8 cellular contexts compared by ENCODE assay signal in genomic region chrX:54808605-54809483, GRCh38. TPM values are rescaled to one million over a fixed set of nuclear protein-coding genes. Genes with fewer than 3 reads are reported as not detected.
A peak's percentile ranks its signal among the peaks of the same experiment; 100 is the strongest.
DNase-seq lines count a peak whose midpoint lies in the region; ATAC-seq and TF ChIP-seq lines count a peak whose summit lies in the region.

No MANE protein-coding gene starts in this region.

- H3K27ac ChIP-seq in GM23338 (ENCODE audit: low read depth) (peak overlapping the region; percentile 97), fibroblast of lung (ENCODE audit: insufficient read depth, low read length) (peak overlapping the region; percentile 47)

- peak; percentile 92 for DNase-seq in DMS79 (lab: John Stamatoyannopoulos, UW)
- DNase-seq in GM23338 (ENCODE audit: low spot score) = peak; percentile 93
- DNase-seq in Kasumi-1 (lab: John Stamatoyannopoulos, UW) = peak; percentile 87 to 88
- peak; percentile 92 for DNase-seq in RKO (ENCODE audit: low spot score)
- peak; percentile 91 to 97 for DNase-seq in fibroblast of lung (ENCODE audit: low read depth in 2 of 2)
- DNase-seq in naive B cell = peak; percentile 82
- DNase-seq in stimulated activated effector memory CD8-positive, alpha-beta T cell treated with anti-CD3 and anti-CD28 coated beads, Interleukin-12 subunit alpha, Interleukin-12 subunit beta, amount 100 ng/mL, for 72 hours (ENCODE audit: low spot score in 2 of 2) = peak; percentile 69 to 91

- no peaks in the 10 kb centered on the region for H4K20me1 ChIP-seq in GM23338 (replicated peaks; ENCODE audit: insufficient read depth)
- no peaks in the 10 kb centered on the region for H4K20me1 ChIP-seq in fibroblast of lung (ENCODE audit: control insufficient read depth, extremely low read depth, insufficient read depth, low read length)

- H3K36me3 Mint-ChIP-seq in GM23338 (ENCODE audit: low read depth) = peaks cover 45% of the 10 kb centered on the region
- H3K36me3 Mint-ChIP-seq in activated T-helper 17 cell treated with anti-CD3 and anti-CD28 coated beads, Interleukin-2, amount 50 U/mL, for 72 hours (ENCODE audit: low read depth) = peaks cover 45% of the 10 kb centered on the region
- peaks cover 9 to 14% of the 10 kb centered on the region in 2 donors for H3K36me3 Mint-ChIP-seq in naive B cell
- H3K36me3 Mint-ChIP-seq in stimulated activated effector memory CD8-positive, alpha-beta T cell treated with anti-CD3 and anti-CD28 coated beads, Interleukin-12 subunit alpha, Interleukin-12 subunit beta, amount 100 ng/mL, for 72 hours = peaks cover 49% of the 10 kb centered on the region

- H3K27me3 ChIP-seq in GM23338 (ENCODE audit: insufficient read depth) (no peaks in the 10 kb centered on the region), fibroblast of lung (ENCODE audit: control insufficient read depth, insufficient read depth, low read length) (peaks cover 3% of the 10 kb centered on the region)

- H3F3A ChIP-seq in GM23338 (replicated peaks; ENCODE audit: low read depth) = no peaks in the 10 kb centered on the region

- no peaks in the 10 kb centered on the region for H3K36me3 ChIP-seq in GM23338 (ENCODE audit: insufficient read depth)
- peaks cover 1% of the 10 kb centered on the region for H3K36me3 ChIP-seq in fibroblast of lung (ENCODE audit: control insufficient read depth, insufficient read depth, low read length)

- H3K9me3 Mint-ChIP-seq in GM23338 (no peaks in the 10 kb centered on the region; the same call in 2 of the 3 replicates), naive B cell (peaks cover 0 to 4% (median 0%) of the 10 kb centered on the region in 7 donors)
- no peaks in the 10 kb centered on the region for H3K9me3 Mint-ChIP-seq in activated T-helper 17 cell treated with anti-CD3 and anti-CD28 coated beads, Interleukin-2, amount 50 U/mL, for 72 hours
- no peaks in the 10 kb centered on the region for H3K9me3 Mint-ChIP-seq in stimulated activated effector memory CD8-positive, alpha-beta T cell treated with anti-CD3 and anti-CD28 coated beads, Interleukin-12 subunit alpha, Interleukin-12 subunit beta, amount 100 ng/mL, for 72 hours

- H2AFZ ChIP-seq in GM23338 (no peak overlapping the region), fibroblast of lung (ENCODE audit: low read length) (peak overlapping the region; percentile 39)

- peak overlapping the region; percentile 55 for H3K9ac ChIP-seq in fibroblast of lung (ENCODE audit: insufficient read depth, low read length)

- H3K27me3 Mint-ChIP-seq in GM23338 (ENCODE audit: insufficient read depth, low read depth, poor library complexity) (peaks cover 15% of the 10 kb centered on the region), naive B cell (peaks cover 0 to 9% (median 4%) of the 10 kb centered on the region in 3 donors)
- no peaks in the 10 kb centered on the region for H3K27me3 Mint-ChIP-seq in activated T-helper 17 cell treated with anti-CD3 and anti-CD28 coated beads, Interleukin-2, amount 50 U/mL, for 72 hours

- H3K27ac Mint-ChIP-seq in GM23338 (peak overlapping the region; percentile 98), naive B cell (peak overlapping the region; percentile 83 to 97 (median 92))
- peak overlapping the region; percentile 97 for H3K27ac Mint-ChIP-seq in activated T-helper 17 cell treated with anti-CD3 and anti-CD28 coated beads, Interleukin-2, amount 50 U/mL, for 72 hours
- H3K27ac Mint-ChIP-seq in stimulated activated effector memory CD8-positive, alpha-beta T cell treated with anti-CD3 and anti-CD28 coated beads, Interleukin-12 subunit alpha, Interleukin-12 subunit beta, amount 100 ng/mL, for 72 hours = peak overlapping the region; percentile 99

- H3K79me2 ChIP-seq in GM23338 (replicated peaks; ENCODE audit: insufficient read depth) (0 out of 2 replicates have a peak, but pooled peaks cover 13% of the 10 kb centered on the region), fibroblast of lung (ENCODE audit: control insufficient read depth, insufficient read depth, low read length) (peaks cover 23% of the 10 kb centered on the region)

- peak overlapping the region; percentile 80 for H3K4me3 ChIP-seq in GM23338
- peak overlapping the region; percentile 69 to 91 (median 74) for H3K4me3 ChIP-seq in fibroblast of lung (replicated peaks in 1 of 4; ENCODE audit: control extremely low read depth in 1 of 4, insufficient read depth in 1 of 4, low read depth in 3 of 4, low read length in 4 of 4)

- TF ChIP-seq CTCF in GM23338 (conservative IDR thresholded peaks at IDR 0.05; ENCODE audit: low read depth in 2 of 2) (no peak), fibroblast of lung (conservative IDR thresholded peaks at IDR 0.05 in 1 of 2, IDR thresholded peaks at IDR 0.05 in 1 of 2; ENCODE audit: low read depth in 1 of 2, low read length in 2 of 2) (no peak)

- no peaks in the 10 kb centered on the region for H3K9me3 ChIP-seq in fibroblast of lung (ENCODE audit: control insufficient read depth, insufficient read depth, low read depth, low read length)

- peaks cover 17% of the 10 kb centered on the region for H3K4me1 Mint-ChIP-seq in GM23338
- peaks cover 16% of the 10 kb centered on the region for H3K4me1 Mint-ChIP-seq in activated T-helper 17 cell treated with anti-CD3 and anti-CD28 coated beads, Interleukin-2, amount 50 U/mL, for 72 hours
- H3K4me1 Mint-ChIP-seq in naive B cell = peaks cover 13 to 16% (median 16%) of the 10 kb centered on the region in 3 donors
- peaks cover 22% of the 10 kb centered on the region for H3K4me1 Mint-ChIP-seq in stimulated activated effector memory CD8-positive, alpha-beta T cell treated with anti-CD3 and anti-CD28 coated beads, Interleukin-12 subunit alpha, Interleukin-12 subunit beta, amount 100 ng/mL, for 72 hours

- H3K4me1 ChIP-seq in GM23338 (ENCODE audit: insufficient read depth) (peaks cover 4% of the 10 kb centered on the region), fibroblast of lung (ENCODE audit: control insufficient read depth, extremely low read depth, insufficient read depth, low read length) (no peaks in the 10 kb centered on the region)

- ATAC-seq in GM23338 = peak; percentile 81
- ATAC-seq in activated T-helper 17 cell treated with anti-CD3 and anti-CD28 coated beads, Interleukin-2, amount 50 U/mL, for 72 hours (replicated peaks) = peak; percentile 95
- peak; percentile 82 to 84 for ATAC-seq in naive B cell (ENCODE audit: low read depth in 2 of 2)
- ATAC-seq in stimulated activated effector memory CD8-positive, alpha-beta T cell treated with anti-CD3 and anti-CD28 coated beads, Interleukin-12 subunit alpha, Interleukin-12 subunit beta, amount 100 ng/mL, for 72 hours = peak; percentile 93

- no peaks in the 10 kb centered on the region for H3K9me2 ChIP-seq in GM23338 (ENCODE audit: insufficient read depth)

- H3K4me3 Mint-ChIP-seq in GM23338 (peak overlapping the region; percentile 93), naive B cell (peak overlapping the region; percentile 82 to 99 (median 94))
- peak overlapping the region; percentile 93 for H3K4me3 Mint-ChIP-seq in activated T-helper 17 cell treated with anti-CD3 and anti-CD28 coated beads, Interleukin-2, amount 50 U/mL, for 72 hours
- H3K4me3 Mint-ChIP-seq in stimulated activated effector memory CD8-positive, alpha-beta T cell treated with anti-CD3 and anti-CD28 coated beads, Interleukin-12 subunit alpha, Interleukin-12 subunit beta, amount 100 ng/mL, for 72 hours = peak overlapping the region; percentile 96

- peak overlapping the region; percentile 85 for H3K4me2 ChIP-seq in GM23338
- H3K4me2 ChIP-seq in fibroblast of lung (ENCODE audit: extremely low read depth, insufficient read depth, low read length) = peak overlapping the region; percentile 64

TF ChIP-seq in GM23338, 12 proteins besides CTCF, POLR2A, EP300 and RAD21 (continues in another document):
- TF ChIP-seq STAT1 (IDR thresholded peaks at IDR 0.05; ENCODE audit: unreplicated experiment) (no peak), ETS1 (IDR thresholded peaks at IDR 0.05) (no peak)

RNA-seq across cellular contexts. Expression of gene MAGED2, which starts 1.3 kb away (rescaled TPM):
- total RNA-seq in GM23338 (2014; rRNA removed; shearing (Covaris generic)) = 203 and 236 TPM in 2 replicates
- 90.9 and 96.7 TPM in 2 replicates for polyA plus RNA-seq in GM23338 (2016; fragmentation: Nextera tagmentation; extraction: Ambion mirVana)
- 10 to 100 TPM; 40.8 to 54.8 TPM for total RNA-seq in activated T-helper 17 cell treated with anti-CD3 and anti-CD28 coated beads, Interleukin-2, amount 50 U/mL, for 72 hours
- total RNA-seq in fibroblast of lung = 148 and 177 TPM in 2 replicates
- 205 and 312 TPM in 2 replicates for polyA plus RNA-seq in fibroblast of lung
- 198 and 307 TPM in 2 replicates for polyA plus RNA-seq in fibroblast of lung (2012)
- 92.9 and 136 TPM in 2 replicates for polyA minus RNA-seq in fibroblast of lung (ENCODE audit: low replicate concordance)
- 10 to 100 TPM; 64.3 to 78.3 (median 75.0) TPM for polyA plus RNA-seq in naive B cell (ENCODE audit: low read depth in 6 of 6)

RNA-seq across cellular contexts. Expression of gene ITIH6, which starts 10.8 kb away (rescaled TPM):
- total RNA-seq in GM23338 (2014; rRNA removed; shearing (Covaris generic)) = not detected in 2 replicates
- not detected in 2 replicates for polyA plus RNA-seq in GM23338 (2016; fragmentation: Nextera tagmentation; extraction: Ambion mirVana)
- total RNA-seq in activated T-helper 17 cell treated with anti-CD3 and anti-CD28 coated beads, Interleukin-2, amount 50 U/mL, for 72 hours = not detected
- not detected in 2 replicates for total RNA-seq in fibroblast of lung
- not detected in 2 replicates for polyA plus RNA-seq in fibroblast of lung
- polyA plus RNA-seq in fibroblast of lung (2012) = not detected in 2 replicates
- not detected in 2 replicates for polyA minus RNA-seq in fibroblast of lung (ENCODE audit: low replicate concordance)
- polyA plus RNA-seq in naive B cell (ENCODE audit: low read depth in 6 of 6) = not detected

Comparison
In these comparisons a context has a peak if more than half of its experiments do, and no peak if none do; other contexts are left out.
1. Peak in every context shown above with its lines: DNase-seq, ATAC-seq, H3K4me3 ChIP-seq and H3K27ac ChIP-seq.